8 cellular contexts compared by ENCODE assay signal in the genomic region with DNA sequence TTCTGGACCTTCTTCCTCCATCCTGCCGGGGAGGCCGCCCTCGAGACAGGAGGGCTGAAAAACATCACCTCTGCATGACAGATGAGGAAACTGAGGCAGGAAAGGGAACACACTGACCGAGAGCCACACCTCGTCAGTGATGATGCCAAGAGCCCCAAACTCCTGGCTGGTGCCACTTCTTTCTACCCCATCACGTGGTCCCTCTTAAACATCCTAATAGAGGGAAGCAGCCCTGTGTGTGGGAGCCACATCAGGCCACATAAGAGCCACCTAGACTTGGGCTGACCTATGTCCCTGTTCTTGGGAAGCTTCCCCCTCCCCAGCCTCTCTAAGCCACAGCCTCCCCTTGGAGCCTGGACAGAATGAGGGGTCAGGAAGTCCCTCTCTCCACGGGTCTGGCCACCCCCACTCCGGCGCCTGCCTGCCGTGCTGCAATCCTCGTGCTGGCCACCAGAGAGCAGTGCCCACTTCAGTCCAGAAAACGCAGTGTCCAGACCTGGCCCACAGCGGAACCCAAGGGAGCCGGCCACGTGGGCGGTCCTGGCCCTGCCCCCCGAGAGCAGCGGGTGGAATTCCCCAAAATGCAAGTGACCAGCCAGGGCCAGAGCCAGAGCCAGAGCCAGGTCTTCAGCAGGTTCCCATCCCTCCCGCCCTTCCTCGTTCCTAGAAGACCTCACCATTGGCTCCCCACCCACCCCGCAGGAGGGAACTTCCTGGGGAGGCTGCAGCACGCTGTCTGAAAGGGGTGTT. TPM values are rescaled to one million over a fixed set of nuclear protein-coding genes. Genes with fewer than 3 reads are reported as not detected.
A peak's percentile ranks its signal among the peaks of the same experiment; 100 is the strongest.
DNase-seq lines count a peak whose midpoint lies in the region; ATAC-seq, FAIRE-seq and TF ChIP-seq lines count a peak whose summit lies in the region.

No MANE protein-coding gene starts in this region.

- H3K4me2 ChIP-seq in GM12878 (ENCODE audit: control insufficient read depth, insufficient read depth) = peak overlapping the region; percentile 1; the same call in 1 of the 2 replicates
- peak overlapping the region; percentile 57 for H3K4me2 ChIP-seq in skeletal muscle satellite cell (ENCODE audit: low read length)

- CTCF ChIA-PET in GM12878 (lab: Yijun Ruan, JAX) = interaction anchor here (0.6 to 4.5 kb wide), 7 partner anchors 11 to 202 kb away, joined by 3 to 50 read pairs (median 4); no protein-coding TSS in a partner anchor

- TF ChIP-seq RAD21 in GM12878 (IDR thresholded peaks at IDR 0.05; ENCODE audit: insufficient read depth, low read depth, low read length) = peak; percentile 93

- POLR2A ChIA-PET in GM12878 (lab: Charles Lee) = interaction anchor here (1.3 to 1.5 kb wide), 2 partner anchors 11 to 198 kb away, joined by 3 read pairs; no protein-coding TSS in a partner anchor

- no TSS peak for BruUV-seq in GM12878 (replicated peaks; lab: Mats Ljungman, UMichigan)

- TF ChIP-seq CTCF in AG09309 (IDR thresholded peaks at IDR 0.05; ENCODE audit: control insufficient read depth, insufficient read depth, low read depth, low read length, missing control alignments) = peak; percentile 95
- peak; percentile 90 to 97 (median 96) for TF ChIP-seq CTCF in GM12878 (IDR thresholded peaks at IDR 0.05 in 2 of 3, conservative IDR thresholded peaks at IDR 0.05 in 1 of 3; ENCODE audit: control insufficient read depth in 2 of 3, extremely low read depth in 1 of 3, insufficient read depth in 1 of 3, low read depth in 3 of 3, low read length in 3 of 3)

- H3K27ac ChIP-seq in GM12878 (ENCODE audit: control insufficient read depth, insufficient read depth) = no peak overlapping the region; the same call in 1 of the 2 replicates

- H3K36me3 Mint-ChIP-seq in T-helper 2 cell treated with Interferon-gamma antibody and Interleukin-4, amounts not matched to agents 5 μg/mL and 100 μg/mL, for 36 hours (ENCODE audit: low read depth) = no peaks in the 10 kb centered on the region

- no peak for TF ChIP-seq POLR2A in GM12878 (IDR thresholded peaks at IDR 0.05; ENCODE audit: low read depth, low read length)

- H3K36me3 ChIP-seq in GM12878 (ENCODE audit: control insufficient read depth in 2 of 2, insufficient read depth in 2 of 2, low read length in 1 of 2) (peaks cover 0 to 21% of the 10 kb centered on the region in 2 experiments; a peak in 3 of 4 replicates), skeletal muscle satellite cell (ENCODE audit: insufficient read depth, low read length) (peaks cover 41% of the 10 kb centered on the region)

- H3K4me3 Mint-ChIP-seq in T-helper 2 cell treated with Interferon-gamma antibody and Interleukin-4, amounts not matched to agents 5 μg/mL and 100 μg/mL, for 36 hours = no peak overlapping the region

- no peaks in the 10 kb centered on the region for H4K20me1 ChIP-seq in GM12878 (ENCODE audit: control insufficient read depth, insufficient read depth)

- intact Hi-C loops in GM12878 (cut with micrococcal nuclease; ENCODE audit: unreplicated experiment) = loop anchor here (1.0 to 10.0 kb wide), 2 partner anchors 201 to 302 kb away; no protein-coding TSS in a partner anchor

- DNase-seq in AG09309 (ENCODE audit: low read depth) (peak; percentile 20), HK-2 (ENCODE audit: unreplicated experiment) (peak; percentile 65), GM12878 (ENCODE audit: low read depth, low spot score) (no peak), hypothalamus (lab: John Stamatoyannopoulos, UW) (peak in 48 of 51 donors; percentile 7 to 81 (median 56))
- DNase-seq in T-helper 2 cell treated with Interferon-gamma antibody and Interleukin-4, amounts not matched to agents 5 μg/mL and 100 μg/mL, for 36 hours (ENCODE audit: low spot score) = peak; percentile 41

- H3K4me1 Mint-ChIP-seq in T-helper 2 cell treated with Interferon-gamma antibody and Interleukin-4, amounts not matched to agents 5 μg/mL and 100 μg/mL, for 36 hours (ENCODE audit: low read depth) = peaks cover 2% of the 10 kb centered on the region

- no peaks in the 10 kb centered on the region for H3K27me3 ChIP-seq in GM12878 (replicated peaks in 1 of 2; ENCODE audit: control insufficient read depth in 2 of 2, insufficient read depth in 2 of 2, low read length in 1 of 2)
- no peaks in the 10 kb centered on the region for H3K27me3 ChIP-seq in skeletal muscle satellite cell (ENCODE audit: control insufficient read depth, insufficient read depth, low read length)

- H3K4me3 ChIP-seq in AG09309 (ENCODE audit: control insufficient read depth, low read depth, low read length) (no peak overlapping the region), GM12878 (no peak overlapping the region), skeletal muscle satellite cell (ENCODE audit: low read length) (peak overlapping the region; percentile 16)

- H3K9ac ChIP-seq in GM12878 (ENCODE audit: control insufficient read depth, insufficient read depth, low read length) (no peak overlapping the region; the same call in 1 of the 2 replicates), skeletal muscle satellite cell (ENCODE audit: low read depth, low read length) (no peak overlapping the region)

- H3K4me1 ChIP-seq in GM12878 (ENCODE audit: control insufficient read depth, insufficient read depth, low read length) (peaks cover 19% of the 10 kb centered on the region), skeletal muscle satellite cell (ENCODE audit: control insufficient read depth, insufficient read depth, low read length) (peaks cover 6% of the 10 kb centered on the region)

- ATAC-seq in GM18498 (IDR thresholded peaks at IDR 0.05; ENCODE audit: unreplicated experiment) = peak; percentile 62
- ATAC-seq in GM12878 = peak; percentile 94
- no peak for ATAC-seq in HG03025 (IDR thresholded peaks at IDR 0.05; ENCODE audit: low FRiP score, unreplicated experiment)

- no peak for TF ChIP-seq EP300 in GM12878 (IDR thresholded peaks at IDR 0.05; ENCODE audit: borderline replicate concordance in 1 of 2, control insufficient read depth in 1 of 2, low read depth in 2 of 2, low read length in 2 of 2)

- H3K9me3 ChIP-seq in GM12878 (replicated peaks; ENCODE audit: control insufficient read depth, insufficient read depth, low read length) (no peaks in the 10 kb centered on the region), skeletal muscle satellite cell (replicated peaks; ENCODE audit: low read length) (no peaks in the 10 kb centered on the region)

- H3K9me3 Mint-ChIP-seq in T-helper 2 cell treated with Interferon-gamma antibody and Interleukin-4, amounts not matched to agents 5 μg/mL and 100 μg/mL, for 36 hours = no peaks in the 10 kb centered on the region

- H3K27me3 Mint-ChIP-seq in T-helper 2 cell treated with Interferon-gamma antibody and Interleukin-4, amounts not matched to agents 5 μg/mL and 100 μg/mL, for 36 hours (ENCODE audit: low read depth) = no peaks in the 10 kb centered on the region

- H3K27ac Mint-ChIP-seq in T-helper 2 cell treated with Interferon-gamma antibody and Interleukin-4, amounts not matched to agents 5 μg/mL and 100 μg/mL, for 36 hours = no peak overlapping the region

- SMC1A ChIA-PET in GM12878 (lab: Charles Lee; ENCODE audit: uncharacterized antibody, unreplicated experiment) = interaction anchor here (0.6 to 2.3 kb wide), 3 partner anchors 47 to 202 kb away, joined by 3 to 18 read pairs (median 7); no protein-coding TSS in a partner anchor

- peak; percentile 87 for FAIRE-seq in GM12878 (lab: Jason Lieb, UNC)

- 12% methylated on average over 19 of the region's 22 CpGs for WGBS in GM12878 (ENCODE audit: insufficient coverage, insufficient replicate concordance, low lambda C conversion rate, missing lambda C conversion rate)

- RAD21 ChIA-PET in GM12878 (lab: Charles Lee; ENCODE audit: unreplicated experiment) = interaction anchor here (1.2 to 4.9 kb wide), 7 partner anchors 11 to 201 kb away, joined by 3 to 44 read pairs (median 6); no protein-coding TSS in a partner anchor

- no peak overlapping the region; the same call in 1 of the 2 replicates for H2AFZ ChIP-seq in GM12878 (ENCODE audit: control insufficient read depth, low read depth, low read length)

- in situ Hi-C loops in GM12878 (cut with MboI) = no loop called here

- no peaks in the 10 kb centered on the region for H3K79me2 ChIP-seq in GM12878 (ENCODE audit: control insufficient read depth, insufficient read depth, low read length)

TF ChIP-seq in GM12878, 131 proteins besides CTCF, POLR2A, EP300 and RAD21 (continues in another document):
- peak; percentile 53 to 55; a peak in 2 of 4 replicates for TF ChIP-seq BHLHE40 (IDR thresholded peaks at IDR 0.05; ENCODE audit: borderline replicate concordance in 1 of 2, low read depth in 2 of 2, low read length in 1 of 2)

RNA-seq across cellular contexts. Expression of a gene that starts 54.7 kb away (rescaled TPM):
- total RNA-seq in GM12878 (2013; cell fraction: nucleolus; rRNA removed) = 3.9 TPM in 2 replicates
- total RNA-seq in GM12878 (2014; rRNA removed) (0.06 TPM in 1 of 2 replicates, not detected in the other), GM12878 (2014; rRNA removed; fragmentation: Illumina TruSeq; extraction: Trizol) (not detected in 2 replicates), GM12878 (2021) (0.15 and 0.16 TPM in 2 replicates)
- not detected for polyA plus RNA-seq in GM12878 (2011; ENCODE audit: low read depth)
- polyA plus RNA-seq in GM12878 (2011; rRNA removed) (0.07 and 0.14 TPM in 2 replicates), GM12878 (2014; fragmentation: Illumina TruSeq; extraction: Trizol) (0.03 TPM in 1 of 2 replicates, not detected in the other), GM12878 (2014; fragmentation: Nextera tagmentation; extraction: Ambion mirVana) (not detected), GM12878 (2014; rRNA removed) (0.03 TPM in 1 of 2 replicates, not detected in the other), GM12878 (2016; fragmentation: Nextera tagmentation; extraction: Ambion mirVana) (not detected)
- polyA plus RNA-seq in GM12878 (2011; cell fraction: cytosol; rRNA removed) = 0.23 and 0.30 TPM in 2 replicates
- polyA plus RNA-seq in GM12878 (2011; cell fraction: nucleus; rRNA removed) = 1.0 and 1.4 TPM in 2 replicates
- 0.07 and 0.20 TPM in 2 replicates for polyA plus RNA-seq in GM12878 (2012)
- polyA minus RNA-seq in GM12878 (2011; rRNA and poly(A)+ RNA removed) = 0.31 TPM in 1 of 2 replicates, not detected in the other
- polyA minus RNA-seq in GM12878 (2011; cell fraction: cytosol; rRNA and poly(A)+ RNA removed) = not detected in 2 replicates
- 0.38 and 0.60 TPM in 2 replicates for polyA minus RNA-seq in GM12878 (2011; cell fraction: nucleus; rRNA and poly(A)+ RNA removed)
- total RNA-seq in skeletal muscle satellite cell (2012; rRNA removed) = 3.5 and 7.1 TPM in 2 replicates
